Comparison of ENCODE assay signal across 8 cellular contexts in the genomic region with DNA sequence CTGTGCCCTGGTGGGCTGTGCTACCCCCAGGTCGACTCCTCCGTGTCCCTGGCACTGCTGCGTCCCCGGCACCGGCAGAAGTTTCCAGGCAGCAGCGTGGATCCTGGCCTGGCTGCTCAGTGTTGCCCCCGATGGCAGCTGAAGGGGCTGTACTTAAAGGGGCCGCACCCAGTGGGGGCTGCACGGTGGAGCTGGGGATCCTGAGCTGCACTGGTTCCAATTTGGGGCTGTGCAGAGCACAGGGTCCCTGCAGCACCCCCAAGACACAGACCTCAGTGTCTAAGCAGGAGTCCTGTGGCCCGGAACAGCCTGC.
DNase-seq lines count a peak whose midpoint lies in the region; ATAC-seq, FAIRE-seq and TF ChIP-seq lines count a peak whose summit lies in the region.
"Not testable (repeated sequence)": the region's sequence is repeated elsewhere in the genome, so short reads cannot be mapped to it uniquely, and the experiment has no call there.

No MANE protein-coding gene starts in this region.

- H3K9me2 ChIP-seq in HCT116 (ENCODE audit: insufficient read depth); SK-N-SH: not testable (repeated sequence)

- not testable (repeated sequence) for FAIRE-seq in HepG2 (lab: Jason Lieb, UNC)

- ATAC-seq in HCT116 = peak; percentile 40; the same call in 1 of the 2 replicates
- ATAC-seq in activated CD8-positive, alpha-beta T cell treated with anti-CD3 and anti-CD28 coated beads for 36 hours = peak; percentile 55
- peak; percentile 24; the same call in 2 of the 3 replicates for ATAC-seq in HepG2

- TF ChIP-seq RAD21 in HCT116 (IDR thresholded peaks at IDR 0.05; ENCODE audit: low read depth); SK-N-SH (IDR thresholded peaks at IDR 0.05; ENCODE audit: low read length); HepG2 (CRISPR knock-in tag; IDR thresholded peaks at IDR 0.05): not testable (repeated sequence)

- not testable (repeated sequence) for H3K27ac Mint-ChIP-seq in activated CD8-positive, alpha-beta T cell treated with anti-CD3 and anti-CD28 coated beads for 36 hours; glutamatergic neuron (ENCODE audit: unreplicated experiment)

- H3K36me3 Mint-ChIP-seq in activated CD8-positive, alpha-beta T cell treated with anti-CD3 and anti-CD28 coated beads for 36 hours (ENCODE audit: low read depth); glutamatergic neuron (ENCODE audit: unreplicated experiment): not testable (repeated sequence)

- not testable (repeated sequence) for H3K27me3 Mint-ChIP-seq in activated CD8-positive, alpha-beta T cell treated with anti-CD3 and anti-CD28 coated beads for 36 hours
- peaks cover 12% of the 10 kb centered on the region for H3K27me3 Mint-ChIP-seq in glutamatergic neuron (ENCODE audit: unreplicated experiment)

- not testable (repeated sequence) for H3K27ac ChIP-seq in HCT116 (ENCODE audit: low read depth, low read length); SK-N-SH (ENCODE audit: low read depth in 2 of 2, low read length in 1 of 2); HepG2 (ENCODE audit: extremely low read length, insufficient read depth, low read length); spleen

- not testable (repeated sequence) for H3K4me2 ChIP-seq in HCT116 (ENCODE audit: low read length); SK-N-SH; HepG2 (ENCODE audit: low read depth, low read length)

- not testable (repeated sequence) for TF ChIP-seq EP300 in SK-N-SH (IDR thresholded peaks at IDR 0.05; ENCODE audit: borderline replicate concordance in 1 of 2, low read depth in 1 of 2, low read length in 1 of 2); HepG2 (IDR thresholded peaks at IDR 0.05; ENCODE audit: low read depth in 2 of 2, low read length in 2 of 2); HepG2 (CRISPR knock-in tag; IDR thresholded peaks at IDR 0.05; ENCODE audit: borderline replicate concordance)

- not testable (repeated sequence) for H3K27me3 ChIP-seq in HCT116 (ENCODE audit: insufficient read depth, low read length); SK-N-SH (ENCODE audit: insufficient read depth); HepG2 (ENCODE audit: control insufficient read depth in 1 of 2, insufficient read depth in 2 of 2, low read length in 2 of 2); spleen (replicated peaks in 1 of 7)

- RAD21 ChIA-PET in HCT116 (lab: Charles Lee; ENCODE audit: low non-redundant PET in 1 of 2, low total read pairs in 2 of 2, uncharacterized antibody in 2 of 2, unreplicated experiment in 2 of 2) = not testable (repeated sequence)

- H3K4me1 ChIP-seq in HCT116 (ENCODE audit: control insufficient read depth in 1 of 2, insufficient read depth in 2 of 2, low read length in 2 of 2); SK-N-SH (ENCODE audit: control insufficient read depth in 1 of 2, insufficient read depth in 2 of 2, low read depth in 1 of 2, low read length in 1 of 2); HepG2 (ENCODE audit: insufficient read depth, low read length); spleen: not testable (repeated sequence)

- DNase-seq in AG20443 (ENCODE audit: low spot score) (peak; percentile 5), GM13976 (ENCODE audit: low spot score) (peak; percentile 1), glutamatergic neuron (peak; percentile 41), spleen (peak; percentile 58)
- not testable (repeated sequence) for DNase-seq in HCT116 (ENCODE audit: low read depth, low spot score); SK-N-SH; activated CD8-positive, alpha-beta T cell treated with anti-CD3 and anti-CD28 coated beads for 36 hours; HepG2 (ENCODE audit: low spot score)

- not testable (repeated sequence) for H3K9ac ChIP-seq in HCT116 (ENCODE audit: low read length); SK-N-SH; HepG2 (ENCODE audit: insufficient read depth, low read depth, low read length)

- CTCF ChIA-PET in HCT116 (lab: Charles Lee); SK-N-SH (lab: Yijun Ruan, JAX); activated CD8-positive, alpha-beta T cell treated with anti-CD3 and anti-CD28 coated beads for 36 hours (lab: Charles Lee); HepG2 (lab: Yijun Ruan, JAX; ENCODE audit: low intra/inter-chr PET ratio, low total read pairs): not testable (repeated sequence)

- H3K9me3 ChIP-seq in HCT116 (ENCODE audit: control insufficient read depth in 1 of 2, insufficient read depth in 1 of 2, low read depth in 1 of 2, low read length in 2 of 2); SK-N-SH; HepG2 (ENCODE audit: low read length): not testable (repeated sequence)
- H3K9me3 ChIP-seq in spleen = peaks cover 0 to 88% (median 37%) of the 10 kb centered on the region in 8 donors

- in situ Hi-C loops in GM13976 (cut with MboI; ENCODE audit: low sequenced_read_pairs, unreplicated experiment); HepG2 (cut with HindIII; ENCODE audit: extremely low pct_ligation_motif_present, low pct_unique_long_range_greater_than_20kb): not testable (repeated sequence)

- POLR2A ChIA-PET in HCT116 (lab: Charles Lee); SK-N-SH (lab: Yijun Ruan, JAX); activated CD8-positive, alpha-beta T cell treated with anti-CD3 and anti-CD28 coated beads for 36 hours (lab: Charles Lee); HepG2 (lab: Yijun Ruan, JAX): not testable (repeated sequence)

- H3F3A ChIP-seq in SK-N-SH (replicated peaks; ENCODE audit: insufficient read depth) = not testable (repeated sequence)

- H3K4me3 Mint-ChIP-seq in activated CD8-positive, alpha-beta T cell treated with anti-CD3 and anti-CD28 coated beads for 36 hours; glutamatergic neuron (ENCODE audit: unreplicated experiment): not testable (repeated sequence)

- H3K36me3 ChIP-seq in HCT116 (ENCODE audit: control insufficient read depth in 1 of 2, insufficient read depth in 2 of 2, low read length in 2 of 2); SK-N-SH (replicated peaks in 1 of 2; ENCODE audit: control insufficient read depth in 1 of 2, insufficient read depth in 2 of 2, low read length in 1 of 2); HepG2 (replicated peaks in 1 of 2; ENCODE audit: control insufficient read depth in 1 of 2, insufficient read depth in 2 of 2, low read length in 2 of 2); spleen: not testable (repeated sequence)

- not testable (repeated sequence) for H3K4me1 Mint-ChIP-seq in activated CD8-positive, alpha-beta T cell treated with anti-CD3 and anti-CD28 coated beads for 36 hours (ENCODE audit: low read depth); glutamatergic neuron (ENCODE audit: low read depth, unreplicated experiment)

- TF ChIP-seq CTCF in GM13976 (IDR thresholded peaks at IDR 0.05; ENCODE audit: borderline replicate concordance, control extremely low read depth, extremely low read depth, insufficient read depth, missing control alignments); HCT116 (IDR thresholded peaks at IDR 0.05 in 2 of 3, conservative IDR thresholded peaks at IDR 0.05 in 1 of 3; ENCODE audit: borderline replicate concordance in 1 of 3, insufficient read depth in 1 of 3, low read depth in 2 of 3, low read length in 2 of 3); activated CD8-positive, alpha-beta T cell treated with anti-CD3 and anti-CD28 coated beads for 36 hours (IDR thresholded peaks at IDR 0.05); glutamatergic neuron (IDR thresholded peaks at IDR 0.05; ENCODE audit: partially characterized antibody, unreplicated experiment); HepG2 (CRISPR knock-in tag; IDR thresholded peaks at IDR 0.05); spleen (IDR thresholded peaks at IDR 0.05 in 8 of 11, conservative IDR thresholded peaks at IDR 0.05 in 3 of 11): not testable (repeated sequence)
- peak; percentile 24; the same call in 1 of the 2 replicates for TF ChIP-seq CTCF in SK-N-SH (IDR thresholded peaks at IDR 0.05)

- not testable (repeated sequence) for H2AFZ ChIP-seq in HCT116 (ENCODE audit: low read depth, low read length, poor library complexity, severe bottlenecking); SK-N-SH (ENCODE audit: low read depth); HepG2 (ENCODE audit: low read length)

- intact Hi-C loops in HCT116 (cut with micrococcal nuclease); activated CD8-positive, alpha-beta T cell treated with anti-CD3 and anti-CD28 coated beads for 36 hours (cut with micrococcal nuclease); HepG2 (cut with micrococcal nuclease; ENCODE audit: unreplicated experiment); spleen (cut with DNase I; ENCODE audit: low total_unique reads): not testable (repeated sequence)

- H4K20me1 ChIP-seq in HCT116 (ENCODE audit: insufficient read depth); SK-N-SH (ENCODE audit: insufficient read depth); HepG2 (ENCODE audit: insufficient read depth, low read length): not testable (repeated sequence)

- not testable (repeated sequence) for BruUV-seq in HCT116 (replicated peaks; lab: Mats Ljungman, UMichigan); HepG2 (replicated peaks; lab: Mats Ljungman, UMichigan)

- H3K9me3 Mint-ChIP-seq in activated CD8-positive, alpha-beta T cell treated with anti-CD3 and anti-CD28 coated beads for 36 hours; glutamatergic neuron (ENCODE audit: unreplicated experiment): not testable (repeated sequence)

- not testable (repeated sequence) for H3K79me2 ChIP-seq in HCT116 (ENCODE audit: insufficient read depth, low read length); SK-N-SH (ENCODE audit: insufficient read depth); HepG2 (ENCODE audit: insufficient read depth, low read length)

- not testable (repeated sequence) for H3K4me3 ChIP-seq in HCT116 (replicated peaks in 1 of 2; ENCODE audit: low read depth in 1 of 2, low read length in 2 of 2); SK-N-SH (ENCODE audit: low read depth in 2 of 2, low read length in 1 of 2); HepG2 (replicated peaks in 1 of 3; ENCODE audit: insufficient read depth in 1 of 3, low read depth in 2 of 3, low read length in 3 of 3); spleen

- WGBS in SK-N-SH (ENCODE audit: low lambda C conversion rate) = 15% methylated on average over 4 of the region's 10 CpGs
- WGBS in HepG2 (ENCODE audit: low lambda C conversion rate) = 15% methylated on average over 8 of the region's 10 CpGs
- WGBS in spleen, 5 donors = 75 to 100% (median 83%) methylated on average over 1 to 10 of the region's 10 CpGs

- TF ChIP-seq POLR2A in HCT116 (IDR thresholded peaks at IDR 0.05; ENCODE audit: borderline replicate concordance, extremely low read depth, insufficient read depth, insufficient read length); HepG2 (IDR thresholded peaks at IDR 0.05; ENCODE audit: insufficient read depth in 1 of 2, low read depth in 2 of 2, low read length in 2 of 2); spleen (IDR thresholded peaks at IDR 0.05): not testable (repeated sequence)
